In genomic region chr6:96947055-96947454, GRCh38 we compare ENCODE assay signal across 1 cellular context.
A peak's percentile ranks its signal among the peaks of the same experiment; 100 is the strongest.
TF ChIP-seq lines count a peak whose summit lies in the region.

No MANE protein-coding gene starts in this region.

TF ChIP-seq in GM12878, 131 proteins besides CTCF, POLR2A, EP300 and RAD21 (continued from another document):
- TF ChIP-seq SRF (IDR thresholded peaks at IDR 0.05; ENCODE audit: low read depth in 2 of 2, low read length in 2 of 2) (peak; percentile 44 to 85; a peak in 3 of 4 replicates), CHD1 (IDR thresholded peaks at IDR 0.05; ENCODE audit: low read depth, low read length) (no peak), RELB (IDR thresholded peaks at IDR 0.05; ENCODE audit: low read depth) (0 out of 2 replicates have a peak, but pooled peaks have one; percentile 43), WRNIP1 (IDR thresholded peaks at IDR 0.05; ENCODE audit: borderline replicate concordance, low read depth, low read length) (no peak), STAT1 (conservative IDR thresholded peaks at IDR 0.05) (no peak)
